Comparison of ENCODE assay signal across 15 cellular contexts in the genomic region with DNA sequence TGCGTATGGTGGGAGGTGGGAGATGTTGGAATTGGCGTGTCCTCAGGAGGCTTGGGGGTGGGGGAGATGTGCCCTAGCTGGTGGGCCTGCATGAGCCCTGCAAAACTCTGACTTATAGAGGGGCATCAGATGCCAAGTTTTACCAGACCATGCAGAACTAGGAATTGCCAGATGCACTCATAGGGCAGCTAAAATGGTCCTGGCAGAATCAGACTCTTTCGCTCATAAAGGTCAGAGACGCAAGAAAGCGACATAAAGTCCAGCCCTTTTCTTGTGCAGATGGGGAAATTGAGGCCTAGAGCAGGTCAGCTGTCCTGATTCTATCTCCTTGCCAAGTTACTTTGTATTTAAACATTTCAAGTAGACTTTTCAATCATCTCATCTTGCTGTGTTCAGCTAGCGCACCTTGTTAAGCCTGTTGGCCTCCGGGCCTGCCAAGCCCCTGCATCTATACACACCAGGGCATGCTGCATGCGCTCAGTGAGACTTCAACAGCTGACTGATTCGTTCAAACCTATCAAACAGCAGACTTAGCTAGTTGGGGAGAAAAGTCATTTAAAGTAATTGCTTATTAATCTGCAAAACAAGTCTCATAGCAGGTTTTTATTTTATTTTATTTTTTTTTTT. TPM values are rescaled to one million over a fixed set of nuclear protein-coding genes. Genes with fewer than 3 reads are reported as not detected.
A peak's percentile ranks its signal among the peaks of the same experiment; 100 is the strongest.
DNase-seq lines count a peak whose midpoint lies in the region; ATAC-seq, FAIRE-seq and TF ChIP-seq lines count a peak whose summit lies in the region.
"Had no signal": no experiment of that assay in that cellular context is flagged by ENCODE, and none has a peak within 500 bp of the region (broad histone marks: within the 10 kb centered on the region; RNA-seq: fewer than 3 reads in every experiment).

No MANE protein-coding gene starts in this region.

- no peak overlapping the region for H3K23ac ChIP-seq in mesendoderm (ENCODE audit: low read length)

- no peak overlapping the region for H3K4ac ChIP-seq in mesendoderm (ENCODE audit: low read depth, low read length)

- H3K4me2 ChIP-seq in SK-N-SH = no peak overlapping the region
- H3K4me2 ChIP-seq in mesendoderm (ENCODE audit: low read length) = no peak overlapping the region

- H3K79me1 ChIP-seq in mesendoderm (ENCODE audit: low read length) = no peaks in the 10 kb centered on the region

- H3K9me3 ChIP-seq in SK-N-SH (no peaks in the 10 kb centered on the region), transverse colon (no peaks in the 10 kb centered on the region)
- H3K9me3 ChIP-seq: tibial artery had no signal

- no peak overlapping the region for H2BK15ac ChIP-seq in mesendoderm (replicated peaks; ENCODE audit: low read depth)

- TF ChIP-seq POLR2A in transverse colon (IDR thresholded peaks at IDR 0.05) = no peak

- no peak; the same call in 2 of the 3 replicates for ATAC-seq in SK-N-SH treated with all-trans-retinoic acid at 6 μM for 48 hours

- peaks cover 0 to 4% of the 10 kb centered on the region in 2 experiments; a peak in 1 of 4 replicates for H3K4me1 ChIP-seq in SK-N-SH (ENCODE audit: control insufficient read depth in 1 of 2, insufficient read depth in 2 of 2, low read depth in 1 of 2, low read length in 1 of 2)
- peaks cover 3 to 24% (median 6%) of the 10 kb centered on the region in 4 donors for H3K4me1 ChIP-seq in transverse colon
- H3K4me1 ChIP-seq in mesendoderm (ENCODE audit: control insufficient read depth, low read depth, low read length) = no peaks in the 10 kb centered on the region

- POLR2A ChIA-PET in SK-N-SH (lab: Yijun Ruan, JAX) = no interaction called here

- peaks cover 10% of the 10 kb centered on the region for H3K27me3 Mint-ChIP-seq in brain

- TF ChIP-seq RAD21 in SK-N-SH (IDR thresholded peaks at IDR 0.05; ENCODE audit: low read length) = no peak

- H3K27ac Mint-ChIP-seq in brain = peak overlapping the region in 3 of 5 experiments; percentile 27 to 93 (median 91)
- H3K27ac Mint-ChIP-seq: activated naive CD8-positive, alpha-beta T cell; immature natural killer cell had no signal

- H3K27ac ChIP-seq in SK-N-SH (ENCODE audit: low read depth in 2 of 2, low read length in 1 of 2) = no peak overlapping the region
- peak overlapping the region in 3 of 4 donors; percentile 5 to 48 (median 32) for H3K27ac ChIP-seq in transverse colon
- no peak overlapping the region for H3K27ac ChIP-seq in mesendoderm (ENCODE audit: low read depth, low read length)
- H3K27ac ChIP-seq: SK-N-MC, tibial artery had no signal

- H3K9ac ChIP-seq in SK-N-SH = no peak overlapping the region
- no peak overlapping the region for H3K9ac ChIP-seq in mesendoderm (ENCODE audit: low read length)

- H3K9me3 Mint-ChIP-seq in brain = peaks cover 0 to 5% (median 2%) of the 10 kb centered on the region in 5 experiments
- H3K9me3 Mint-ChIP-seq: immature natural killer cell, naive B cell had no signal

- TF ChIP-seq EP300 in SK-N-SH (IDR thresholded peaks at IDR 0.05; ENCODE audit: borderline replicate concordance in 1 of 2, low read depth in 1 of 2, low read length in 1 of 2) = no peak
- no peak for TF ChIP-seq EP300 in transverse colon (IDR thresholded peaks at IDR 0.05; ENCODE audit: low read depth)

- no peak overlapping the region for H4K5ac ChIP-seq in mesendoderm (ENCODE audit: low read length)

- CTCF ChIA-PET in SK-N-SH (lab: Yijun Ruan, JAX) = interaction anchor here (0.6 to 5.9 kb wide), 57 partner anchors 9 to 1869 kb away, joined by 3 to 88 read pairs (median 5); a partner anchor contains a TSS

- no peak overlapping the region for H2AK5ac ChIP-seq in mesendoderm (ENCODE audit: low read length)

- 0 out of 2 replicates have a peak overlapping the region, but pooled peaks have one; percentile 50 for H2AFZ ChIP-seq in SK-N-SH (ENCODE audit: low read depth)

- no peaks in the 10 kb centered on the region for H3K79me2 ChIP-seq in SK-N-SH (ENCODE audit: insufficient read depth)
- H3K79me2 ChIP-seq in mesendoderm (ENCODE audit: control insufficient read depth, insufficient read depth, low read length) = no peaks in the 10 kb centered on the region

- H3F3A ChIP-seq in SK-N-SH (replicated peaks; ENCODE audit: insufficient read depth) = no peaks in the 10 kb centered on the region

- in situ Hi-C loops in transverse colon (cut with MboI; ENCODE audit: low pct_ligation_motif_present in 1 of 4, low pct_unique_long_range_greater_than_20kb in 1 of 4, low sequenced_read_pairs in 3 of 4) = loop anchor here (10.0 to 25.0 kb wide), 6 partner anchors 298 to 826 kb away; a partner anchor contains a TSS

- peak overlapping the region in 3 of 5 experiments; percentile 14 to 81 (median 78) for H3K4me3 Mint-ChIP-seq in brain
- H3K4me3 Mint-ChIP-seq: activated naive CD8-positive, alpha-beta T cell; immature natural killer cell had no signal

- no peak overlapping the region for H2BK120ac ChIP-seq in mesendoderm (ENCODE audit: low read depth, low read length)

- DNase-seq in SK-N-SH (no peak), midbrain (lab: John Stamatoyannopoulos, UW) (peak; percentile 60), transverse colon (no peak), urothelium cell line (ENCODE audit: low spot score) (no peak), mesendoderm (no peak), NCI-H2171 (lab: John Stamatoyannopoulos, UW) (no peak)
- DNase-seq: activated CD8-positive, alpha-beta memory T cell treated with anti-CD3 and anti-CD28 coated beads, Interleukin-2, amount 50 U/mL, for 4 hours; NK-92 treated with Interleukin-12 subunit alpha and Interleukin-12 subunit beta, amount 100 ng/mL, for 24 hours; tibial artery had no signal

- no peak overlapping the region for H2BK5ac ChIP-seq in mesendoderm (ENCODE audit: low read length)

- TF ChIP-seq CTCF in SK-N-SH (IDR thresholded peaks at IDR 0.05) = no peak
- no peak for TF ChIP-seq CTCF in brain (conservative IDR thresholded peaks at IDR 0.05)
- no peak for TF ChIP-seq CTCF in transverse colon (IDR thresholded peaks at IDR 0.05)

- no peaks in the 10 kb centered on the region for H3K36me3 Mint-ChIP-seq in brain
- H3K36me3 Mint-ChIP-seq: activated naive CD8-positive, alpha-beta T cell; immature natural killer cell; naive B cell had no signal

- H4K20me1 ChIP-seq in SK-N-SH (ENCODE audit: insufficient read depth) = no peaks in the 10 kb centered on the region

- H3K36me3 ChIP-seq in SK-N-SH (replicated peaks in 1 of 2; ENCODE audit: control insufficient read depth in 1 of 2, insufficient read depth in 2 of 2, low read length in 1 of 2) (no peaks in the 10 kb centered on the region), transverse colon (no peaks in the 10 kb centered on the region), mesendoderm (ENCODE audit: control insufficient read depth, insufficient read depth, low read length) (no peaks in the 10 kb centered on the region)
- H3K36me3 ChIP-seq: tibial artery had no signal

- H3K4me1 Mint-ChIP-seq in brain = peaks cover 11% of the 10 kb centered on the region
- H3K4me1 Mint-ChIP-seq: immature natural killer cell had no signal

- H3K4me3 ChIP-seq in SK-N-SH (ENCODE audit: low read depth in 2 of 2, low read length in 1 of 2) = no peak overlapping the region
- H3K4me3 ChIP-seq in transverse colon = no peak overlapping the region
- no peak overlapping the region for H3K4me3 ChIP-seq in mesendoderm (ENCODE audit: low read length)
- H3K4me3 ChIP-seq: SK-N-MC, tibial artery had no signal

- no peaks in the 10 kb centered on the region for H3K27me3 ChIP-seq in SK-N-SH (ENCODE audit: insufficient read depth)
- H3K27me3 ChIP-seq in transverse colon = no peaks in the 10 kb centered on the region
- no peaks in the 10 kb centered on the region for H3K27me3 ChIP-seq in mesendoderm (ENCODE audit: insufficient read depth, low read length, poor library complexity)

- 83% methylated on average over 9 of the region's 9 CpGs for WGBS in SK-N-SH (ENCODE audit: low lambda C conversion rate)
- 69 to 74% methylated on average over 8 to 9 of the region's 9 CpGs for WGBS in transverse colon (ENCODE audit: low coverage in 1 of 2), 2 donors
- no CpG with 5 or more reads among the region's 9 CpGs for WGBS in mesendoderm (ENCODE audit: extremely low coverage, insufficient coverage, low lambda C conversion rate)

- no peak overlapping the region for H4K8ac ChIP-seq in mesendoderm (ENCODE audit: low read depth, low read length)

- intact Hi-C loops in transverse colon (cut with DNase I; ENCODE audit: low total_unique reads) = loop anchor here (10.0 kb wide), 1 partner anchor 808 kb away; no protein-coding TSS in a partner anchor

- FAIRE-seq in urothelium cell line (lab: Jason Lieb, UNC) = no peak

- H3K18ac ChIP-seq in mesendoderm (ENCODE audit: low read length) = no peak overlapping the region

- H3K56ac ChIP-seq in mesendoderm (ENCODE audit: low read length) = no peak overlapping the region

- H3K9me2 ChIP-seq in SK-N-SH = no peaks in the 10 kb centered on the region

TF ChIP-seq in SK-N-SH, 30 proteins besides CTCF, POLR2A, EP300 and RAD21 (continues in another document):
- no peak for TF ChIP-seq FOXJ3 (CRISPR knock-in tag; IDR thresholded peaks at IDR 0.05)
- TF ChIP-seq RCOR1 (IDR thresholded peaks at IDR 0.05; ENCODE audit: low read length) = no peak
- TF ChIP-seq YY1 (IDR thresholded peaks at IDR 0.05; ENCODE audit: low read depth) = no peak
- no peak for TF ChIP-seq RXRA (IDR thresholded peaks at IDR 0.05; ENCODE audit: borderline replicate concordance, low read depth)
- TF ChIP-seq FOXM1 (IDR thresholded peaks at IDR 0.05; ENCODE audit: low read depth) = no peak

TF ChIP-seq in SK-N-SH treated with all-trans-retinoic acid at 6 μM for 48 hours, 23 proteins besides CTCF, POLR2A, EP300 and RAD21 (continues in another document):
- TF ChIP-seq, protein P1, sequence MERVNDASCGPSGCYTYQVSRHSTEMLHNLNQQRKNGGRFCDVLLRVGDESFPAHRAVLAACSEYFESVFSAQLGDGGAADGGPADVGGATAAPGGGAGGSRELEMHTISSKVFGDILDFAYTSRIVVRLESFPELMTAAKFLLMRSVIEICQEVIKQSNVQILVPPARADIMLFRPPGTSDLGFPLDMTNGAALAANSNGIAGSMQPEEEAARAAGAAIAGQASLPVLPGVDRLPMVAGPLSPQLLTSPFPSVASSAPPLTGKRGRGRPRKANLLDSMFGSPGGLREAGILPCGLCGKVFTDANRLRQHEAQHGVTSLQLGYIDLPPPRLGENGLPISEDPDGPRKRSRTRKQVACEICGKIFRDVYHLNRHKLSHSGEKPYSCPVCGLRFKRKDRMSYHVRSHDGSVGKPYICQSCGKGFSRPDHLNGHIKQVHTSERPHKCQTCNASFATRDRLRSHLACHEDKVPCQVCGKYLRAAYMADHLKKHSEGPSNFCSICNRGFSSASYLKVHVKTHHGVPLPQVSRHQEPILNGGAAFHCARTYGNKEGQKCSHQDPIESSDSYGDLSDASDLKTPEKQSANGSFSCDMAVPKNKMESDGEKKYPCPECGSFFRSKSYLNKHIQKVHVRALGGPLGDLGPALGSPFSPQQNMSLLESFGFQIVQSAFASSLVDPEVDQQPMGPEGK (CRISPR knock-in tag; IDR thresholded peaks at IDR 0.05; ENCODE audit: borderline replicate concordance) = no peak
- no peak for TF ChIP-seq ZC3H10 (CRISPR knock-in tag; IDR thresholded peaks at IDR 0.05)
- no peak for TF ChIP-seq BACH2 (CRISPR knock-in tag; IDR thresholded peaks at IDR 0.05; ENCODE audit: borderline replicate concordance)

RNA-seq across cellular contexts. Expression of a gene that starts 34.1 kb away (rescaled TPM):
- polyA plus RNA-seq in SK-N-SH (2012; rRNA removed) (not detected in 2 replicates), brain (ENCODE audit: insufficient read depth, low read depth, low replicate concordance) (0.22 TPM)
- polyA plus RNA-seq in SK-N-SH (2012; cell fraction: cytosol; rRNA removed) = not detected in 2 replicates
- polyA plus RNA-seq in SK-N-SH (2012; cell fraction: nucleus; rRNA removed) = not detected in 2 replicates
- total RNA-seq in transverse colon = 100 to 1,000 TPM; 206 to 406 (median 262) TPM
- 0.06 TPM for polyA plus RNA-seq in mesendoderm (2013, experiment 1 of 2)
- polyA plus RNA-seq in mesendoderm (2013, experiment 2 of 2) = not detected
- polyA plus RNA-seq: immature natural killer cell had no signal

Comparison
In these comparisons a context has a peak if more than half of its experiments do, and no peak if none do; other contexts are left out.
1. H3K27ac ChIP-seq: peak in transverse colon (3 of 4); none in SK-N-SH (0 of 2) and mesendoderm (single experiment).